Comparison of ENCODE assay signal across 11 cellular contexts in the genomic region with DNA sequence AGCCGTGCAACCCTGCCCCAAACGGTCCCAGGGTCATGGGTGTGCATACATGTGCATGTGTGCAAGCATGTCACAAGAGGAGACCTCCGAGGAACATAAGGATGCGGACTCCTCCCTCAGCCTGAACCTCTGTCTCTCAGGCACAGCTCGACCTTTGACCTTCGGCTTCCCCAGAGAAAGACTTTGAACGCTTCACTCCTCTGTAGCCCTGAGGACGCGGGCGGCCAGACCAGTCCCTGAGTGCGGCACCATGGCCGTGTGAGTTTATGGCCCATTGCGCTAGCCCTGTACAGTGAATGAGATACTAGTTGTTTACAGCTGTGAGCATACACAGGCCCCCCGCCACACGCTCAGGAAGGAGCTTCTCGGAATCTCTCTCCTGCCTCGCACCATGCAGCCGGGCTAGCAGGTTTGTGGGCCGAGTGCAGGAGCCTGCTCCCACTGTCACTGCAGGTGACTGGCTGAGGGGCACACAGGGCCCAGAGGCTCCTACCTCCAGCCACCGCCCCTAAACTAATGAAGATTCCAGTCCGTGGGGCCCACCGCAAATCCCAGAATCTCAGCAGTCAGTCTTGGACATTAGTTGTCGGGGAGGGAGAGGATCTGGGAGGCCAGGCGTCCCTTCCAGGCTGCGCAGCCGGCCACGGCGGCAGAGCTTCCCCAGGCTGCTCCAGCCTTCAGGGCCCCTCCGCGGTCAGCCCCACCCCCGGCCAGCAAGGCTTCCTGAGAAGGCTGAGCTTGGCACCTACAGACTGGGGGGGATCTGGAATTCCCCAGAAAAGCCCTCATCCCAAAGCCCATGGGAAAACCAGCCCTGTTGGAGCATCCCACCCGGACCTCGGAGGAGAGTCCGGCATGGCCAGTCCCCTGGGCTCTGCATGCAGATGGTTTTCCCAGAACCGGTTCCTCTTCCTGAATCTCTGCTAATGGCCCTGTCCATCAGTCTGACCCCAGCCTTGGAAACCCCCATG. TPM values are rescaled to one million over a fixed set of nuclear protein-coding genes. Genes with fewer than 3 reads are reported as not detected.
A peak's percentile ranks its signal among the peaks of the same experiment; 100 is the strongest.
DNase-seq lines count a peak whose midpoint lies in the region; ATAC-seq and TF ChIP-seq lines count a peak whose summit lies in the region.
"Had no signal": no experiment of that assay in that cellular context is flagged by ENCODE, and none has a peak within 500 bp of the region (broad histone marks: within the 10 kb centered on the region; RNA-seq: fewer than 3 reads in every experiment).

No MANE protein-coding gene starts in this region.

- H3K4me1 ChIP-seq in IMR-90 (ENCODE audit: control insufficient read depth, insufficient read depth, low read length) (peaks cover 26% of the 10 kb centered on the region), ascending aorta (peaks cover 4 to 14% of the 10 kb centered on the region in 2 donors), skeletal muscle tissue (ENCODE audit: control insufficient read depth in 3 of 3, insufficient read depth in 3 of 3, low read length in 3 of 3) (peaks cover 39 to 78% (median 41%) of the 10 kb centered on the region in 3 donors)

- TF ChIP-seq CTCF in IMR-90 (conservative IDR thresholded peaks at IDR 0.05; ENCODE audit: low read depth, low read length) (no peak), ascending aorta (IDR thresholded peaks at IDR 0.05) (no peak)

- H4K91ac ChIP-seq in IMR-90 (ENCODE audit: insufficient read depth, low read depth, low read length), result peak overlapping the region; percentile 23; the same call in 1 of the 2 replicates

- peaks cover 0 to 3% (median 0%) of the 10 kb centered on the region in 6 donors for H3K9me3 Mint-ChIP-seq in immature natural killer cell
- H3K9me3 Mint-ChIP-seq: memory B cell had no signal

- H3K36me3 ChIP-seq in IMR-90 (ENCODE audit: control insufficient read depth, insufficient read depth, low read length) (peaks cover 2% of the 10 kb centered on the region; the same call in 1 of the 2 replicates), ascending aorta (no peaks in the 10 kb centered on the region), skeletal muscle tissue (ENCODE audit: control insufficient read depth in 3 of 3, insufficient read depth in 3 of 3, low read length in 3 of 3) (no peaks in the 10 kb centered on the region)
- H3K36me3 ChIP-seq: right lobe of liver had no signal

- CTCF ChIA-PET in IMR-90 (lab: Yijun Ruan, JAX), result no interaction called here

- BruUV-seq in IMR-90 (replicated peaks; lab: Mats Ljungman, UMichigan), result no TSS peak

- H3K27me3 Mint-ChIP-seq in immature natural killer cell (ENCODE audit: low read depth in 3 of 3), result peaks cover 24 to 65% (median 40%) of the 10 kb centered on the region in 3 donors
- H3K27me3 Mint-ChIP-seq: memory B cell had no signal

- peak overlapping the region in 1 of 2 experiments; percentile 52; a peak in 1 of 4 replicates for H4K8ac ChIP-seq in IMR-90 (ENCODE audit: low read depth in 2 of 2, low read length in 2 of 2)

- ATAC-seq in IMR-90 (ENCODE audit: low read depth), result no peak
- no peak for ATAC-seq in HG03520 (IDR thresholded peaks at IDR 0.05; ENCODE audit: unreplicated experiment)

- H3K4me3 ChIP-seq in IMR-90 (ENCODE audit: insufficient read depth, low read depth, low read length) (no peak overlapping the region), ascending aorta (no peak overlapping the region), skeletal muscle tissue (ENCODE audit: low read length in 3 of 3) (no peak overlapping the region)
- H3K4me3 ChIP-seq: right lobe of liver had no signal

- H2AK5ac ChIP-seq in IMR-90 (ENCODE audit: low read depth, low read length), result peak overlapping the region; percentile 85

- intact Hi-C loops in IMR-90 (cut with micrococcal nuclease) (no loop called here), ascending aorta (cut with DNase I) (no loop called here)

- H2BK5ac ChIP-seq in IMR-90 (ENCODE audit: low read depth, low read length, poor library complexity, severe bottlenecking), result peak overlapping the region; percentile 2

- H3K27ac ChIP-seq in IMR-90 (ENCODE audit: insufficient read depth, low read length) (peak overlapping the region; percentile 20), ascending aorta (peak overlapping the region; percentile 6 to 75), skeletal muscle tissue (ENCODE audit: low read depth, low read length) (peak overlapping the region; percentile 25)
- H3K27ac ChIP-seq: right lobe of liver had no signal

- H4K20me1 ChIP-seq in IMR-90 (ENCODE audit: insufficient read depth, low read length), result peaks cover 30% of the 10 kb centered on the region

- TF ChIP-seq RAD21 in IMR-90 (IDR thresholded peaks at IDR 0.05; ENCODE audit: low read length), result no peak

- H3K27me3 ChIP-seq in IMR-90 (ENCODE audit: control insufficient read depth, insufficient read depth, low read length) (no peaks in the 10 kb centered on the region), ascending aorta (no peaks in the 10 kb centered on the region), skeletal muscle tissue (ENCODE audit: control insufficient read depth in 3 of 3, insufficient read depth in 3 of 3, low read length in 3 of 3) (no peaks in the 10 kb centered on the region)
- H3K27me3 ChIP-seq: right lobe of liver had no signal

- H3K79me1 ChIP-seq in IMR-90 (ENCODE audit: low read depth in 1 of 2, low read length in 2 of 2), result peaks cover 10 to 47% of the 10 kb centered on the region in 2 experiments; a peak in 3 of 4 replicates

- in situ Hi-C loops in IMR-90 (cut with MboI; ENCODE audit: low sequenced_read_pairs), result no loop called here

- no peak overlapping the region for H3K18ac ChIP-seq in IMR-90 (ENCODE audit: low read depth, low read length)

- H3K9me3 ChIP-seq in IMR-90 (ENCODE audit: control insufficient read depth, insufficient read depth, low read length) (no peaks in the 10 kb centered on the region), ascending aorta (no peaks in the 10 kb centered on the region), skeletal muscle tissue (ENCODE audit: control insufficient read depth in 3 of 3, low read length in 3 of 3) (no peaks in the 10 kb centered on the region)
- H3K9me3 ChIP-seq: right lobe of liver had no signal

- H2BK15ac ChIP-seq in IMR-90 (ENCODE audit: low read depth, low read length), result no peak overlapping the region

- H3K4ac ChIP-seq in IMR-90 (ENCODE audit: low read depth, low read length), result peak overlapping the region; percentile 48

- H2BK120ac ChIP-seq in IMR-90 (ENCODE audit: low read depth, low read length), result peak overlapping the region; percentile 93

- no peak overlapping the region for H2BK20ac ChIP-seq in IMR-90 (ENCODE audit: low read depth, low read length)

- dilution Hi-C loops in IMR-90 (cut with HindIII; ENCODE audit: low sequenced_read_pairs, unreplicated experiment), result no loop called here

- peaks cover 82 to 86% of the 10 kb centered on the region in 2 donors for H3K4me1 Mint-ChIP-seq in immature natural killer cell

- peak overlapping the region; percentile 77 to 98 (median 96) for H3K27ac Mint-ChIP-seq in immature natural killer cell

- peaks cover 11 to 23% (median 12%) of the 10 kb centered on the region in 3 donors for H3K36me3 Mint-ChIP-seq in immature natural killer cell

- H3K56ac ChIP-seq in IMR-90 (ENCODE audit: extremely low read depth, insufficient read depth, low read length), result no peak overlapping the region

- peaks cover 32% of the 10 kb centered on the region for H3K9me1 ChIP-seq in IMR-90 (ENCODE audit: insufficient read depth, low read length)

- DNase-seq in IMR-90, result no peak
- no peak for DNase-seq in ascending aorta (ENCODE audit: low spot score in 2 of 2)
- peak in 2 of 3 donors; percentile 7 to 12 for DNase-seq in immature natural killer cell
- no peak for DNase-seq in activated CD4-positive, CD25-positive, alpha-beta regulatory T cell treated with anti-CD3 and anti-CD28 coated beads, Interleukin-2, amount 50 U/mL, for 72 hours
- no peak for DNase-seq in DMS 273 (lab: John Stamatoyannopoulos, UW; ENCODE audit: unreplicated experiment)
- DNase-seq: activated T-cell treated with anti-CD3 and anti-CD28 coated beads, Interleukin-2, amount 50 U/mL, for 48 hours had no signal

- POLR2A ChIA-PET in IMR-90 (lab: Charles Lee; ENCODE audit: unreplicated experiment), result no interaction called here

- H3K9ac ChIP-seq in IMR-90 (ENCODE audit: low read depth, low read length), result no peak overlapping the region
- H3K9ac ChIP-seq in skeletal muscle tissue (ENCODE audit: low read depth in 1 of 3, low read length in 3 of 3), result peak overlapping the region in 2 of 3 donors; percentile 23 to 25

- WGBS in IMR-90 (ENCODE audit: extremely low coverage in 2 of 2, insufficient read length in 1 of 2), 2 experiments, result 92% methylated on average over 11 of the region's 35 CpGs; no CpG with 5 or more reads in 1 of the 2 experiments

- 0 out of 2 replicates have a peak overlapping the region, but pooled peaks have one; percentile 46 for H3K14ac ChIP-seq in IMR-90 (replicated peaks; ENCODE audit: low read depth, low read length)

- peak overlapping the region; percentile 45 to 68 (median 65) for H3K4me3 Mint-ChIP-seq in immature natural killer cell

- no peak overlapping the region for H4K5ac ChIP-seq in IMR-90 (ENCODE audit: low read depth, low read length)

- H3K4me2 ChIP-seq in IMR-90 (ENCODE audit: low read depth, low read length), result no peak overlapping the region

- peak overlapping the region; percentile 52 for H2AK9ac ChIP-seq in IMR-90 (replicated peaks; ENCODE audit: low read depth, low read length, poor library complexity)

- no peak overlapping the region for H2AFZ ChIP-seq in IMR-90 (replicated peaks; ENCODE audit: low read length, poor library complexity)

- 0 out of 2 replicates have a peak overlapping the region, but pooled peaks have one; percentile 39 for H3K23ac ChIP-seq in IMR-90 (ENCODE audit: low read depth, low read length)

- no peak for TF ChIP-seq POLR2A in IMR-90 (IDR thresholded peaks at IDR 0.05; ENCODE audit: low read depth, low read length)

RNA-seq across cellular contexts. Expression of gene RASA3, which starts 10.6 kb away (rescaled TPM):
- total RNA-seq in IMR-90 (2012; rRNA removed) (21.0 and 22.8 TPM in 2 replicates), ascending aorta (30.7 TPM), skeletal muscle tissue (14.1 TPM)
- polyA plus RNA-seq in IMR-90 (2012; rRNA removed) (31.0 and 31.4 TPM in 2 replicates), immature natural killer cell (100 to 1,000 TPM in 1 of 3 donors, 10 to 100 TPM in 2; 37.4 to 153 (median 64.8) TPM)
- 22.9 and 29.5 TPM in 2 replicates for polyA plus RNA-seq in IMR-90 (2012; cell fraction: cytosol; rRNA removed)
- polyA plus RNA-seq in IMR-90 (2012; cell fraction: nucleus; rRNA removed; ENCODE audit: low replicate concordance), result 48.4 and 48.8 TPM in 2 replicates

RNA-seq across cellular contexts. Expression of gene CFAP97D2, which starts 57.3 kb away (rescaled TPM):
- total RNA-seq in IMR-90 (2012; rRNA removed) (not detected in 2 replicates), ascending aorta (not detected), skeletal muscle tissue (not detected)
- polyA plus RNA-seq in IMR-90 (2012; rRNA removed) (not detected in 2 replicates), immature natural killer cell (1 to 10 TPM in 1 of 3 donors, under 1 TPM in 2; 0.40 to 1.0 (median 0.44) TPM)
- not detected in 2 replicates for polyA plus RNA-seq in IMR-90 (2012; cell fraction: cytosol; rRNA removed)
- polyA plus RNA-seq in IMR-90 (2012; cell fraction: nucleus; rRNA removed; ENCODE audit: low replicate concordance), result not detected in 2 replicates
- total RNA-seq: right lobe of liver; T-helper 2 cell treated with Interferon-gamma antibody and Interleukin-4, amounts not matched to agents 100 ng/mL and 5 ng/mL, for 36 hours had no signal

Comparison
In these comparisons a context has a peak if more than half of its experiments do, and no peak if none do; other contexts are left out.
1. DNase-seq: peak in immature natural killer cell (2 of 3); none in IMR-90 (single experiment), ascending aorta (0 of 2), activated CD4-positive, CD25-positive, alpha-beta regulatory T cell treated with anti-CD3 and anti-CD28 coated beads, Interleukin-2, amount 50 U/mL, for 72 hours (single experiment) and DMS 273 (single experiment).
2. Peak in every context shown above with its lines, with median percentiles within 50 percentile points of each other: H3K27ac ChIP-seq.